28 cellular contexts compared by ENCODE assay signal in the genomic region with DNA sequence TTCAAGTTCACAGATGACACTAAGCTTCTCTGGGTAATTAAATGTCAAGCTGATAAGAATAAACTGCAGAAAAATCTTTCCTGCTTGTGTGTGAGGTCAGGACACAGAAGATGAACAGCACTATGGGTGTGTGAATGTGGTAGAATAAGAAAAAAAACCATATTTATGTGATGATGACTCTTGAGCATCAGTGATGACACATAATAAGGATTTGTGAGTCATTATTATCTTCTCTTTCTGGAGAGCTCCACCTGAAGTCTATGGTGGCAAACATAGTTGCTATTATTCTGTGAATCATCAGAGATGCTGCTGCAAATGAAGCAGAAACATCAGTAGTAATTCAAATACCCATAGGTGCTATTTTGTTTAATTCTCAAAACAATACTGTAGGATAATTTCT.
A peak's percentile ranks its signal among the peaks of the same experiment; 100 is the strongest.
DNase-seq lines count a peak whose midpoint lies in the region; ATAC-seq, FAIRE-seq and TF ChIP-seq lines count a peak whose summit lies in the region.
"Had no signal": no experiment of that assay in that cellular context is flagged by ENCODE, and none has a peak within 500 bp of the region (broad histone marks: within the 10 kb centered on the region; RNA-seq: fewer than 3 reads in every experiment).

No MANE protein-coding gene starts in this region.

- H3K27ac Mint-ChIP-seq in astrocyte (ENCODE audit: unreplicated experiment): no peak overlapping the region
- no peak overlapping the region for H3K27ac Mint-ChIP-seq in CD4-positive, alpha-beta T cell
- H3K27ac Mint-ChIP-seq: GM23338, naive B cell, T-helper 17 cell had no signal

- no peaks in the 10 kb centered on the region for H3K36me3 ChIP-seq in astrocyte (ENCODE audit: insufficient read depth, low read length)
- H3K36me3 ChIP-seq: heart left ventricle, left lung had no signal

- H3K27me3 Mint-ChIP-seq in astrocyte (ENCODE audit: low read depth, unreplicated experiment): no peaks in the 10 kb centered on the region
- H3K27me3 Mint-ChIP-seq in CD4-positive, alpha-beta T cell: no peaks in the 10 kb centered on the region
- H3K27me3 Mint-ChIP-seq: naive B cell, T-helper 17 cell had no signal

- no peaks in the 10 kb centered on the region for H3K9me3 Mint-ChIP-seq in astrocyte (ENCODE audit: unreplicated experiment)
- peaks cover 4% of the 10 kb centered on the region for H3K9me3 Mint-ChIP-seq in CD4-positive, alpha-beta T cell
- H3K9me3 Mint-ChIP-seq: GM23338 had no signal

- no peaks in the 10 kb centered on the region for H3K9me3 ChIP-seq in astrocyte (ENCODE audit: insufficient read depth, low read depth, low read length)
- peaks cover under 1% of the 10 kb centered on the region for H3K9me3 ChIP-seq in CD4-positive, alpha-beta T cell (ENCODE audit: control insufficient read depth, low read length)
- H3K9me3 ChIP-seq: psoas muscle, SK-N-SH had no signal

- H2AFZ ChIP-seq in astrocyte (ENCODE audit: low read depth, low read length): no peak overlapping the region
- H2AFZ ChIP-seq: GM23338 had no signal

- no peak overlapping the region for H3K9ac ChIP-seq in astrocyte (ENCODE audit: low read length)
- H3K9ac ChIP-seq: SK-N-SH had no signal

- TF ChIP-seq CTCF in astrocyte (IDR thresholded peaks at IDR 0.05; ENCODE audit: insufficient read depth, low read depth, low read length): no peak
- no peak for TF ChIP-seq CTCF in CD4-positive, alpha-beta T cell (IDR thresholded peaks at IDR 0.05)

- ATAC-seq in HG03432 (IDR thresholded peaks at IDR 0.05; ENCODE audit: unreplicated experiment): peak; percentile 49
- no peak for ATAC-seq in CD4-positive, alpha-beta T cell (ENCODE audit: poor library complexity)
- ATAC-seq in HG03108 (IDR thresholded peaks at IDR 0.05; ENCODE audit: unreplicated experiment): no peak
- ATAC-seq: GM23338, heart left ventricle, left lung, psoas muscle, T-helper 17 cell had no signal

- H3K4me3 ChIP-seq in astrocyte (ENCODE audit: insufficient read depth, low read depth, low read length): no peak overlapping the region
- H3K4me3 ChIP-seq: coronary artery, GM23338, heart left ventricle, left lung, psoas muscle had no signal

- peak; percentile 7 for DNase-seq in AG20443 (ENCODE audit: low spot score)
- DNase-seq in astrocyte (ENCODE audit: low read depth): peak; percentile 4
- peak; percentile 30 for DNase-seq in glomerular visceral epithelial cell (ENCODE audit: extremely low spot score)
- DNase-seq in cortex of kidney (lab: John Stamatoyannopoulos, UW): no peak
- no peak for DNase-seq in NCI-H2107 (lab: John Stamatoyannopoulos, UW)
- no peak for DNase-seq in CD4-positive, alpha-beta T cell
- DNase-seq: activated CD4-positive, alpha-beta T cell treated with anti-CD3 and anti-CD28 coated beads for 4 hours; activated CD8-positive, alpha-beta memory T cell treated with anti-CD3 and anti-CD28 coated beads for 24 hours; activated gamma-delta T cell; activated T-cell treated with anti-CD3 and anti-CD28 coated beads, Interleukin-2, amount 50 U/mL, for 1 hour; heart left ventricle; left lung; naive B cell; NCI-H187; NCI-H69; psoas muscle; SK-N-SH; small intestine; stimulated activated CD4-positive, alpha-beta T cell treated with anti-CD3 and anti-CD28 coated beads, Interleukin-2, amount 100 ng/mL, for 24 hours; T-helper 17 cell had no signal

- CTCF ChIA-PET in CD4-positive, alpha-beta T cell (lab: Charles Lee): no interaction called here

- no peak for FAIRE-seq in astrocyte (lab: Jason Lieb, UNC)
- FAIRE-seq: D721Med, GM19239, HTR-8/SVneo, small intestine had no signal

- H3K27ac ChIP-seq in astrocyte (ENCODE audit: low read depth, low read length): no peak overlapping the region
- no peak overlapping the region for H3K27ac ChIP-seq in CD4-positive, alpha-beta T cell (ENCODE audit: low read depth, low read length)
- H3K27ac ChIP-seq: C4-2B, coronary artery, heart left ventricle, left lung, psoas muscle had no signal

- no peaks in the 10 kb centered on the region for H3K79me2 ChIP-seq in astrocyte (ENCODE audit: insufficient read depth, low read length)

- no peak overlapping the region for H3K4me3 Mint-ChIP-seq in astrocyte (ENCODE audit: unreplicated experiment)
- H3K4me3 Mint-ChIP-seq in CD4-positive, alpha-beta T cell: no peak overlapping the region
- H3K4me3 Mint-ChIP-seq: GM23338, naive B cell, T-helper 17 cell had no signal

- H3K4me2 ChIP-seq in astrocyte (ENCODE audit: low read length): no peak overlapping the region
- H3K4me2 ChIP-seq: GM23338, SK-N-SH had no signal

- POLR2A ChIA-PET in CD4-positive, alpha-beta T cell (lab: Charles Lee): no interaction called here

- no peaks in the 10 kb centered on the region for H3K36me3 Mint-ChIP-seq in astrocyte (ENCODE audit: low read depth, unreplicated experiment)
- H3K36me3 Mint-ChIP-seq in CD4-positive, alpha-beta T cell (ENCODE audit: low read depth): no peaks in the 10 kb centered on the region
- H3K36me3 Mint-ChIP-seq: naive B cell had no signal

- no peaks in the 10 kb centered on the region for H3K4me1 Mint-ChIP-seq in astrocyte (ENCODE audit: low read depth, unreplicated experiment)
- H3K4me1 Mint-ChIP-seq in CD4-positive, alpha-beta T cell (ENCODE audit: low read depth): no peaks in the 10 kb centered on the region
- H3K4me1 Mint-ChIP-seq: naive B cell, T-helper 17 cell had no signal

- intact Hi-C loops in CD4-positive, alpha-beta T cell (cut with DNase I, micrococcal nuclease): no loop called here

- no peaks in the 10 kb centered on the region for H3K27me3 ChIP-seq in astrocyte (ENCODE audit: insufficient read depth, low read length)
- H3K27me3 ChIP-seq in CD4-positive, alpha-beta T cell (ENCODE audit: control insufficient read depth, insufficient read depth, low read length): no peaks in the 10 kb centered on the region
- H3K27me3 ChIP-seq: heart left ventricle, left lung had no signal

- H4K20me1 ChIP-seq in astrocyte (ENCODE audit: insufficient read depth, low read length): no peaks in the 10 kb centered on the region

- no peaks in the 10 kb centered on the region for H3K4me1 ChIP-seq in astrocyte (ENCODE audit: insufficient read depth, low read length)
- H3K4me1 ChIP-seq: heart left ventricle, left lung, psoas muscle had no signal

Comparison
In these comparisons a context has a peak if more than half of its experiments do, and no peak if none do; other contexts are left out.
1. DNase-seq: peak in AG20443 (single experiment), astrocyte (single experiment) and glomerular visceral epithelial cell (single experiment); none in cortex of kidney (single experiment), NCI-H2107 (single experiment) and CD4-positive, alpha-beta T cell (0 of 10).